8 cellular contexts compared by ENCODE assay signal in genomic region chr11:16606784-16607674, GRCh38.
DNase-seq lines count a peak whose midpoint lies in the region; FAIRE-seq and TF ChIP-seq lines count a peak whose summit lies in the region.

No MANE protein-coding gene starts in this region.

- in situ Hi-C loops in astrocyte of the spinal cord (cut with HindIII; ENCODE audit: low sequenced_read_pairs): no loop called here

- H3K9me3 ChIP-seq in BE2C: no peaks in the 10 kb centered on the region
- H3K9me3 ChIP-seq in iPS-18a (ENCODE audit: control insufficient read depth, low read depth, low read length): no peaks in the 10 kb centered on the region

- TF ChIP-seq CTCF in BE2C (IDR thresholded peaks at IDR 0.05; ENCODE audit: low read depth, low read length) (no peak), astrocyte of the spinal cord (IDR thresholded peaks at IDR 0.05; ENCODE audit: low read depth, low read length) (no peak)

- no peak overlapping the region for H3K9ac ChIP-seq in iPS-18a (ENCODE audit: low read length)

- H3K27me3 ChIP-seq in BE2C (peaks cover 72% of the 10 kb centered on the region), iPS-18a (ENCODE audit: control insufficient read depth, insufficient read depth, low read length) (peaks cover 100% of the 10 kb centered on the region)

- no peak for FAIRE-seq in HTR-8/SVneo (lab: Jason Lieb, UNC)

- no peak overlapping the region for H3K27ac ChIP-seq in iPS-18a (ENCODE audit: low read length)

- H3K36me3 ChIP-seq in BE2C (no peaks in the 10 kb centered on the region), iPS-18a (ENCODE audit: control insufficient read depth, low read depth, low read length) (no peaks in the 10 kb centered on the region)

- H3K4me1 ChIP-seq in BE2C (no peaks in the 10 kb centered on the region), iPS-18a (ENCODE audit: control insufficient read depth, low read depth, low read length) (peaks cover 31% of the 10 kb centered on the region)

- no peak for DNase-seq in BE2C
- peak; percentile 42 for DNase-seq in HuH-7.5 (ENCODE audit: low spot score)
- DNase-seq in astrocyte of the spinal cord (ENCODE audit: low read depth, low spot score): peak; percentile 30
- DNase-seq in skeletal muscle cell (ENCODE audit: low read depth): no peak
- DNase-seq in HTR-8/SVneo (ENCODE audit: insufficient read length, low spot score): no peak
- no peak for DNase-seq in central memory CD4-positive, alpha-beta T cell
- no peak for DNase-seq in NK-92 (lab: John Stamatoyannopoulos, UW; ENCODE audit: unreplicated experiment)

- peak overlapping the region; percentile 54 for H3K4me3 ChIP-seq in BE2C (ENCODE audit: low read depth, low read length)
- peak overlapping the region; percentile 63 for H3K4me3 ChIP-seq in astrocyte of the spinal cord (ENCODE audit: low read depth, low read length)
- H3K4me3 ChIP-seq in iPS-18a (ENCODE audit: low read length): peak overlapping the region; percentile 82
- peak overlapping the region; percentile 69 for H3K4me3 ChIP-seq in skeletal muscle cell (ENCODE audit: low read depth, low read length)

Comparison
In these comparisons a context has a peak if more than half of its experiments do, and no peak if none do; other contexts are left out.
1. DNase-seq: peak in HuH-7.5 (single experiment) and astrocyte of the spinal cord (single experiment); none in BE2C (single experiment), skeletal muscle cell (single experiment), HTR-8/SVneo (single experiment), central memory CD4-positive, alpha-beta T cell (single experiment) and NK-92 (single experiment).
2. Peak in every context shown above with its lines, with median percentiles within 50 percentile points of each other: H3K4me3 ChIP-seq.